ENCODE assay signal across 9 cellular contexts in genomic region chr2:149768320-149768799, GRCh38.
DNase-seq lines count a peak whose midpoint lies in the region; ATAC-seq, FAIRE-seq and TF ChIP-seq lines count a peak whose summit lies in the region.
"Had no signal": no experiment of that assay in that cellular context is flagged by ENCODE, and none has a peak within 500 bp of the region (broad histone marks: within the 10 kb centered on the region; RNA-seq: fewer than 3 reads in every experiment).

No MANE protein-coding gene starts in this region.

- CTCF ChIA-PET in endothelial cell of umbilical vein (lab: Charles Lee) (interaction anchor here (0.8 to 1.6 kb wide), 5 partner anchors 24 to 1471 kb away, joined by 3 to 5 read pairs (median 4); no protein-coding TSS in a partner anchor), OCI-LY7 (lab: Charles Lee; ENCODE audit: unreplicated experiment) (no interaction called here)

- H3K9ac ChIP-seq in endothelial cell of umbilical vein (replicated peaks; ENCODE audit: extremely low read depth, insufficient read depth, low read length), result peak overlapping the region; percentile 51

- intact Hi-C loops in endothelial cell of umbilical vein (cut with micrococcal nuclease), result loop anchor here (1.0 kb wide), 1 partner anchor 34 kb away; no protein-coding TSS in a partner anchor
- intact Hi-C loops in OCI-LY7 (cut with micrococcal nuclease; ENCODE audit: unreplicated experiment), result no loop called here
- intact Hi-C loops in stomach (cut with DNase I; ENCODE audit: low total_unique reads), result no loop called here

- TF ChIP-seq EP300 in stomach (IDR thresholded peaks at IDR 0.05), result no peak

- peak overlapping the region; percentile 70 for H3K27ac ChIP-seq in endothelial cell of umbilical vein (ENCODE audit: insufficient read depth, low read depth, low read length)
- no peak overlapping the region for H3K27ac ChIP-seq in OCI-LY7 (ENCODE audit: low read depth, low read length, poor library complexity, severe bottlenecking)
- no peak overlapping the region for H3K27ac ChIP-seq in stomach

- FAIRE-seq in G401.6 (lab: Jason Lieb, UNC), result peak; percentile 100
- no peak for FAIRE-seq in endothelial cell of umbilical vein (lab: Jason Lieb, UNC)

- H2AFZ ChIP-seq in endothelial cell of umbilical vein (ENCODE audit: low read depth, low read length), result peak overlapping the region; percentile 53
- no peak overlapping the region for H2AFZ ChIP-seq in OCI-LY7 (ENCODE audit: low read length)

- TF ChIP-seq POLR2A in endothelial cell of umbilical vein (IDR thresholded peaks at IDR 0.05; ENCODE audit: low read depth, low read length) (no peak), stomach (IDR thresholded peaks at IDR 0.05) (no peak)

- 43 to 68% (median 51%) methylated on average over 1 of the region's 1 CpG for WGBS in stomach, 5 donors

- H3K4me1 ChIP-seq in endothelial cell of umbilical vein (ENCODE audit: control insufficient read depth, extremely low read depth, insufficient read depth, low read length) (peaks cover 42% of the 10 kb centered on the region), OCI-LY7 (ENCODE audit: insufficient read depth, low read length, poor library complexity, severe bottlenecking) (no peaks in the 10 kb centered on the region), stomach (peaks cover 0 to 13% (median 0%) of the 10 kb centered on the region in 4 donors)

- DNase-seq in NCI-H2227 treated with DMSO at 0.1 percent for 48 hours (lab: John Stamatoyannopoulos, UW) (peak; percentile 90), endothelial cell of umbilical vein (ENCODE audit: low read depth, low spot score) (peak; percentile 28), pons (ENCODE audit: low spot score) (peak; percentile 9), OCI-LY7 (ENCODE audit: low spot score) (no peak), stomach (no peak)
- DNase-seq: erythroblast had no signal

- no peaks in the 10 kb centered on the region for H3K9me2 ChIP-seq in OCI-LY7 (ENCODE audit: insufficient read depth, low read length)

- H3K9me1 ChIP-seq in endothelial cell of umbilical vein (replicated peaks; ENCODE audit: control insufficient read depth, extremely low read depth, insufficient read depth, low read length), result no peaks in the 10 kb centered on the region

- H3K4me2 ChIP-seq in endothelial cell of umbilical vein (ENCODE audit: insufficient read depth, low read length) (peak overlapping the region; percentile 53), OCI-LY7 (ENCODE audit: low read length) (no peak overlapping the region)

- no peaks in the 10 kb centered on the region for H3K9me3 ChIP-seq in endothelial cell of umbilical vein (replicated peaks; ENCODE audit: control insufficient read depth, insufficient read depth, low read length)
- no peaks in the 10 kb centered on the region for H3K9me3 ChIP-seq in OCI-LY7 (ENCODE audit: low read length)
- no peaks in the 10 kb centered on the region for H3K9me3 ChIP-seq in stomach

- POLR2A ChIA-PET in endothelial cell of umbilical vein (lab: Charles Lee), result interaction anchor here (0.6 kb wide), 2 partner anchors 9 to 714 kb away, joined by 3 to 4 read pairs; no protein-coding TSS in a partner anchor
- POLR2A ChIA-PET in OCI-LY7 (lab: Charles Lee), result no interaction called here

- H3K4me3 ChIP-seq in endothelial cell of umbilical vein (replicated peaks in 1 of 3; ENCODE audit: insufficient read depth in 1 of 3, low read depth in 1 of 3, low read length in 3 of 3) (no peak overlapping the region), OCI-LY7 (ENCODE audit: low read depth, low read length, poor library complexity, severe bottlenecking) (no peak overlapping the region), stomach (no peak overlapping the region)

- TF ChIP-seq CTCF in endothelial cell of umbilical vein (IDR thresholded peaks at IDR 0.05; ENCODE audit: extremely low read depth in 1 of 2, insufficient read depth in 1 of 2, low read depth in 1 of 2, low read length in 2 of 2) (no peak), OCI-LY7 (conservative IDR thresholded peaks at IDR 0.05; ENCODE audit: low read length) (no peak), stomach (IDR thresholded peaks at IDR 0.05) (no peak)

- H3K36me3 ChIP-seq in endothelial cell of umbilical vein (ENCODE audit: control insufficient read depth in 2 of 2, extremely low read depth in 1 of 2, insufficient read depth in 2 of 2, low read length in 2 of 2), result no peaks in the 10 kb centered on the region
- no peaks in the 10 kb centered on the region for H3K36me3 ChIP-seq in OCI-LY7 (ENCODE audit: insufficient read depth, low read length)
- no peaks in the 10 kb centered on the region for H3K36me3 ChIP-seq in stomach

- H3K27me3 ChIP-seq in endothelial cell of umbilical vein (ENCODE audit: control insufficient read depth in 2 of 2, insufficient read depth in 2 of 2, low read length in 2 of 2) (no peaks in the 10 kb centered on the region), stomach (no peaks in the 10 kb centered on the region)

- no peak for ATAC-seq in esophagus mucosa
- no peak for ATAC-seq in GM18909 (IDR thresholded peaks at IDR 0.05; ENCODE audit: poor library complexity, unreplicated experiment)

- no peaks in the 10 kb centered on the region for H4K20me1 ChIP-seq in endothelial cell of umbilical vein (replicated peaks; ENCODE audit: control insufficient read depth, extremely low read depth, insufficient read depth, low read length)
- H4K20me1 ChIP-seq in OCI-LY7 (ENCODE audit: insufficient read depth, low read length), result no peaks in the 10 kb centered on the region

- dilution Hi-C loops in endothelial cell of umbilical vein (cut with MboI; ENCODE audit: extremely low pct_ligation_motif_present, low sequenced_read_pairs), result no loop called here

- BruUV-seq in endothelial cell of umbilical vein (replicated peaks; lab: Mats Ljungman, UMichigan), result no TSS peak
- no TSS peak for BruUV-seq in OCI-LY7 (replicated peaks; lab: Mats Ljungman, UMichigan)

- H3K79me2 ChIP-seq in endothelial cell of umbilical vein (ENCODE audit: control insufficient read depth, insufficient read depth, low read length) (no peaks in the 10 kb centered on the region), OCI-LY7 (ENCODE audit: insufficient read depth, low read depth, low read length) (no peaks in the 10 kb centered on the region)

TF ChIP-seq in endothelial cell of umbilical vein, 7 proteins besides CTCF, POLR2A, EP300 and RAD21:
- no peak for TF ChIP-seq GATA2 (IDR thresholded peaks at IDR 0.05; ENCODE audit: insufficient read depth, insufficient read length, low read depth, low read length)
- peak; percentile 30 for TF ChIP-seq FOS (IDR thresholded peaks at IDR 0.05; ENCODE audit: borderline replicate concordance, insufficient read depth, low read length)
- TF ChIP-seq JUN (IDR thresholded peaks at IDR 0.05; ENCODE audit: borderline replicate concordance, insufficient read depth, insufficient read length, low read depth), result peak; percentile 7

Comparison
In these comparisons a context has a peak if more than half of its experiments do, and no peak if none do; other contexts are left out.
1. DNase-seq: peak in NCI-H2227 treated with DMSO at 0.1 percent for 48 hours (single experiment), endothelial cell of umbilical vein (single experiment) and pons (single experiment); none in OCI-LY7 (single experiment) and stomach (single experiment).